15 cellular contexts compared by ENCODE assay signal in the genomic region with DNA sequence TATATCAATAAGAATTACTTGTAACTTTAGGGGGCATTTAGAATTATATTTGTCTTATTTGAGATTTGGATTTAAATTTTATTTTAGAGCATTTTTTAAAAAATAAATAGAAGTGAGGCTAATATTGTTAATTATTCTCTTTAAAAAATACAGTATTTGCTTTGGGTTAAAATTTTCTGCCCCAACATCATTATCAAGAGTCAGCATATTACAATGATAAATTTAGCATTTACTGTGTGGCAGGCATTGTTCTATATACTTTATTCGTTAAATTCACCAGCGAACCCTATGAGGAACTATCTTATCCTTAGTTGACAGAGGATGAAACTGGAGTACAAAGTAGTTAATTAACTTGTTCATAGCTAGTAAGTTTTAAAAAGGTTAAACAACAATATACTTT. TPM values are rescaled to one million over a fixed set of nuclear protein-coding genes. Genes with fewer than 3 reads are reported as not detected.
DNase-seq lines count a peak whose midpoint lies in the region; ATAC-seq, FAIRE-seq and TF ChIP-seq lines count a peak whose summit lies in the region.
"Had no signal": no experiment of that assay in that cellular context is flagged by ENCODE, and none has a peak within 500 bp of the region (broad histone marks: within the 10 kb centered on the region; RNA-seq: fewer than 3 reads in every experiment).

No MANE protein-coding gene starts in this region.

- no peak for TF ChIP-seq EP300 in K562 (IDR thresholded peaks at IDR 0.05; ENCODE audit: low read length)

- H3K9ac ChIP-seq in K562 (ENCODE audit: insufficient read depth in 1 of 2, low read depth in 2 of 2, low read length in 2 of 2) (no peak overlapping the region), smooth muscle cell (ENCODE audit: low read depth) (no peak overlapping the region)
- H3K9ac ChIP-seq: KMS-11 had no signal

- no peak for TF ChIP-seq POLR2A in GM12892 (IDR thresholded peaks at IDR 0.05; ENCODE audit: low read depth, low read length)
- no peak for TF ChIP-seq POLR2A in K562 (conservative IDR thresholded peaks at IDR 0.05)

- no peak for TF ChIP-seq RAD21 in K562 (CRISPR knock-in tag; conservative IDR thresholded peaks at IDR 0.05 in 1 of 2, IDR thresholded peaks at IDR 0.05 in 1 of 2)

- no peaks in the 10 kb centered on the region for H3K9me1 ChIP-seq in K562 (ENCODE audit: control insufficient read depth, insufficient read depth, low read length)

- H3K36me3 ChIP-seq in PC-9 (ENCODE audit: low read depth) (0 out of 2 replicates have a peak, but pooled peaks cover 4% of the 10 kb centered on the region), K562 (ENCODE audit: control insufficient read depth, insufficient read depth, low read length) (peaks cover 27% of the 10 kb centered on the region; the same call in 1 of the 3 replicates), smooth muscle cell (ENCODE audit: low read depth) (no peaks in the 10 kb centered on the region)

- intact Hi-C loops in PC-9 (cut with micrococcal nuclease; ENCODE audit: unreplicated experiment), result no loop called here
- intact Hi-C loops in K562 (cut with micrococcal nuclease), result no loop called here

- H3K79me2 ChIP-seq in PC-9 (ENCODE audit: low read depth) (peaks cover 87% of the 10 kb centered on the region), K562 (ENCODE audit: control insufficient read depth, insufficient read depth, low read length) (peaks cover 98% of the 10 kb centered on the region), smooth muscle cell (ENCODE audit: low read depth) (peaks cover 100% of the 10 kb centered on the region)

- FAIRE-seq in GM12892 (lab: Jason Lieb, UNC) (peak; percentile 53), K562 (lab: Jason Lieb, UNC) (no peak)

- H3K27ac ChIP-seq in PC-9, result 0 out of 2 replicates have a peak overlapping the region, but pooled peaks have one; percentile 17
- no peak overlapping the region for H3K27ac ChIP-seq in K562 (ENCODE audit: extremely low read depth, low read depth, low read length)
- H3K27ac ChIP-seq in smooth muscle cell (ENCODE audit: low read depth), result peak overlapping the region; percentile 49
- H3K27ac ChIP-seq: KMS-11 had no signal

- H3K4me3 ChIP-seq in PC-9, result no peak overlapping the region
- H3K4me3 ChIP-seq in K562, result no peak overlapping the region
- no peak overlapping the region for H3K4me3 ChIP-seq in smooth muscle cell

- no peaks in the 10 kb centered on the region for H3K9me2 ChIP-seq in PC-9 (ENCODE audit: insufficient read depth)

- H2AFZ ChIP-seq in PC-9 (no peak overlapping the region), K562 (ENCODE audit: low read depth, low read length) (no peak overlapping the region), smooth muscle cell (ENCODE audit: low read depth) (no peak overlapping the region)

- POLR2A ChIA-PET in PC-9 (lab: Charles Lee; ENCODE audit: unreplicated experiment) (interaction anchor here (0.6 kb wide), 1 partner anchor 225 kb away, joined by 5 read pairs; no protein-coding TSS in a partner anchor), K562 (lab: Yijun Ruan, JAX) (interaction anchor here (0.7 to 1.7 kb wide), 4 partner anchors 8 to 32 kb away, joined by 3 to 4 read pairs (median 3); no protein-coding TSS in a partner anchor)

- 0 out of 2 replicates have a peak, but pooled peaks cover 6% of the 10 kb centered on the region for H3K4me1 ChIP-seq in PC-9 (replicated peaks; ENCODE audit: insufficient read depth)
- peaks cover 3 to 16% of the 10 kb centered on the region in 2 experiments; a peak in 4 of 5 replicates for H3K4me1 ChIP-seq in K562 (replicated peaks in 1 of 2; ENCODE audit: control insufficient read depth in 2 of 2, insufficient read depth in 2 of 2, low read length in 2 of 2)
- H3K4me1 ChIP-seq in smooth muscle cell (ENCODE audit: low read depth), result no peaks in the 10 kb centered on the region

- no TSS peak for BruUV-seq in PC-9 (replicated peaks; lab: Mats Ljungman, UMichigan)
- no TSS peak for BruUV-seq in K562 (replicated peaks; lab: Mats Ljungman, UMichigan)

- TF ChIP-seq CTCF in PC-9 (conservative IDR thresholded peaks at IDR 0.05) (no peak), K562 (IDR thresholded peaks at IDR 0.05 in 2 of 3, conservative IDR thresholded peaks at IDR 0.05 in 1 of 3; ENCODE audit: insufficient read depth in 2 of 3, low read depth in 1 of 3, low read length in 3 of 3) (no peak), smooth muscle cell (IDR thresholded peaks at IDR 0.05; ENCODE audit: borderline replicate concordance, insufficient read depth, poor library complexity, severe bottlenecking) (no peak)

- peaks cover 32% of the 10 kb centered on the region for H3F3A ChIP-seq in PC-9 (ENCODE audit: insufficient read depth, low read depth)
- H3F3A ChIP-seq in smooth muscle cell (ENCODE audit: low read depth), result peaks cover 8% of the 10 kb centered on the region

- CTCF ChIA-PET in PC-9 (lab: Charles Lee) (no interaction called here), K562 (lab: Yijun Ruan, JAX; ENCODE audit: low intra/inter-chr PET ratio) (no interaction called here)

- H3K27me3 ChIP-seq in PC-9 (ENCODE audit: insufficient read depth, low read depth) (no peaks in the 10 kb centered on the region), K562 (ENCODE audit: control insufficient read depth in 2 of 2, insufficient read depth in 2 of 2, low read length in 2 of 2) (no peaks in the 10 kb centered on the region), smooth muscle cell (ENCODE audit: low read depth) (no peaks in the 10 kb centered on the region)

- WGBS in K562 (ENCODE audit: insufficient coverage, low coverage, missing lambda C conversion rate), result 97% methylated on average over 2 of the region's 2 CpGs
- WGBS in smooth muscle cell (ENCODE audit: low lambda C conversion rate), result 99% methylated on average over 2 of the region's 2 CpGs

- H3K4me2 ChIP-seq in PC-9 (no peak overlapping the region), K562 (ENCODE audit: insufficient read depth, low read length) (no peak overlapping the region), smooth muscle cell (no peak overlapping the region)
- H3K4me2 ChIP-seq: KMS-11 had no signal

- in situ Hi-C loops in K562 (cut with MboI), result no loop called here

- H4K20me1 ChIP-seq in PC-9 (ENCODE audit: insufficient read depth) (peaks cover 85% of the 10 kb centered on the region), K562 (replicated peaks; ENCODE audit: control insufficient read depth, insufficient read depth, low read length) (peaks cover 14% of the 10 kb centered on the region; the same call in 1 of the 2 replicates), smooth muscle cell (ENCODE audit: low read depth) (peaks cover 100% of the 10 kb centered on the region)

- no peaks in the 10 kb centered on the region for H3K9me3 ChIP-seq in PC-9 (ENCODE audit: insufficient read depth, low read depth)
- no peaks in the 10 kb centered on the region for H3K9me3 ChIP-seq in K562 (replicated peaks; ENCODE audit: control insufficient read depth, insufficient read depth, low read depth, low read length)
- H3K9me3 ChIP-seq in smooth muscle cell (replicated peaks; ENCODE audit: low read depth), result no peaks in the 10 kb centered on the region

- ATAC-seq in K562, result no peak
- ATAC-seq: CD8-positive, alpha-beta T cell had no signal

- DNase-seq in GM12892 (ENCODE audit: insufficient read length) (no peak), PC-9 (no peak), K562 (ENCODE audit: extremely low read depth in 1 of 4, low spot score in 3 of 4) (no peak), smooth muscle cell (lab: John Stamatoyannopoulos, UW; ENCODE audit: unreplicated experiment) (no peak), kidney glomerular epithelial cell (lab: John Stamatoyannopoulos, UW) (no peak), ureter (ENCODE audit: low spot score) (no peak), hypothalamus (lab: John Stamatoyannopoulos, UW) (no peak)
- DNase-seq: AML-193; C1 segment of cervical spinal cord; CD8-positive, alpha-beta T cell; NCI-H1105; NCI-H146; NCI-H2029 treated with DMSO at 0.1 percent for 48 hours; RPMI8226 had no signal

TF ChIP-seq in K562, 482 proteins besides CTCF, POLR2A, EP300 and RAD21:
- TF ChIP-seq C11orf30 (IDR thresholded peaks at IDR 0.05; ENCODE audit: low read depth) (peak; percentile 63), ZNF316 (IDR thresholded peaks at IDR 0.05) (peak; percentile 73), SRSF1 (IDR thresholded peaks at IDR 0.05; ENCODE audit: low read depth, low read length) (no peak), ZBED1 (IDR thresholded peaks at IDR 0.05) (no peak), KAT7 (CRISPR knock-in tag; IDR thresholded peaks at IDR 0.05; ENCODE audit: borderline replicate concordance) (no peak), ZKSCAN8 (CRISPR knock-in tag; IDR thresholded peaks at IDR 0.05) (no peak), FOXK1 (CRISPR knock-in tag; IDR thresholded peaks at IDR 0.05; ENCODE audit: borderline replicate concordance) (no peak)

RNA-seq across cellular contexts. Expression of a gene that starts 34.0 kb away (rescaled TPM):
- 56.5 TPM for polyA plus RNA-seq in GM12892 (2012; ENCODE audit: missing spikeins)
- 89.4 and 129 TPM in 2 replicates for total RNA-seq in PC-9 (2021)
- 14.5 and 47.2 TPM in 2 replicates for total RNA-seq in K562 (2011; cell fraction: chromatin; rRNA removed; ENCODE audit: low replicate concordance)
- total RNA-seq in K562 (2011; cell fraction: nucleolus; rRNA removed), result 15.8 and 18.4 TPM in 2 replicates
- total RNA-seq in K562 (2011; cell fraction: nucleoplasm; rRNA removed), result 30.0 and 56.6 TPM in 2 replicates
- total RNA-seq in K562 (2014; rRNA removed), result 60.5 and 99.0 TPM in 2 replicates
- total RNA-seq in K562 (2014; rRNA removed; fragmentation: Illumina TruSeq; extraction: Trizol), result 32.1 and 39.6 TPM in 2 replicates
- total RNA-seq in K562 (2015; rRNA removed; fragmentation: Illumina TruSeq; extraction: Trizol), result 25.5 and 29.8 TPM in 2 replicates
- 103 and 121 TPM in 2 replicates for total RNA-seq in K562 (2021)
- polyA plus RNA-seq in K562 (2011; rRNA removed), result 133 and 190 TPM in 2 replicates
- polyA plus RNA-seq in K562 (2011; cell fraction: cytosol; rRNA removed), result 52.2 and 63.3 TPM in 2 replicates
- polyA plus RNA-seq in K562 (2011; cell fraction: nucleus; rRNA removed), result 16.8 and 24.8 TPM in 2 replicates
- polyA plus RNA-seq in K562 (2012), result 76.3 and 178 TPM in 2 replicates
- polyA plus RNA-seq in K562 (2014; fragmentation: Illumina TruSeq; extraction: Trizol), result 74.2 and 77.5 TPM in 2 replicates
- 10 to 100 TPM; 48.4 to 62.6 TPM for polyA plus RNA-seq in K562 (2014; fragmentation: Nextera tagmentation; extraction: Ambion mirVana)
- 88.6 and 142 TPM in 2 replicates for polyA plus RNA-seq in K562 (2014; rRNA removed)
- polyA minus RNA-seq in K562 (2011; rRNA and poly(A)+ RNA removed), result 78.7 and 92.4 TPM in 2 replicates
- polyA minus RNA-seq in K562 (2011; cell fraction: cytosol; rRNA and poly(A)+ RNA removed), result 34.0 and 48.8 TPM in 2 replicates
- polyA minus RNA-seq in K562 (2011; cell fraction: nucleus; rRNA and poly(A)+ RNA removed), result 6.9 and 12.9 TPM in 2 replicates
- 25.8 and 32.4 TPM in 2 replicates for total RNA-seq in smooth muscle cell
- polyA plus RNA-seq in smooth muscle cell, result 84.1 and 118 TPM in 2 replicates
- total RNA-seq in ureter, result 78.4 TPM
